Comparison of ENCODE assay signal across 8 cellular contexts in genomic region chr4:71186566-71187398, GRCh38.
A peak's percentile ranks its signal among the peaks of the same experiment; 100 is the strongest.
DNase-seq lines count a peak whose midpoint lies in the region; ATAC-seq and TF ChIP-seq lines count a peak whose summit lies in the region.

No MANE protein-coding gene starts in this region.

- H3K4me3 ChIP-seq in cardiac fibroblast (replicated peaks in 1 of 2; ENCODE audit: low read depth in 2 of 2, low read length in 2 of 2) (peak overlapping the region; percentile 67 to 77), skeletal muscle tissue (ENCODE audit: low read length in 3 of 3) (peak overlapping the region; percentile 74 to 79 (median 77))

- no peaks in the 10 kb centered on the region for H3K36me3 ChIP-seq in skeletal muscle tissue (ENCODE audit: control insufficient read depth in 3 of 3, insufficient read depth in 3 of 3, low read length in 3 of 3)

- no peak for TF ChIP-seq CTCF in cardiac fibroblast (IDR thresholded peaks at IDR 0.05; ENCODE audit: low read depth, low read length)

- no peaks in the 10 kb centered on the region for H3K9me3 ChIP-seq in skeletal muscle tissue (ENCODE audit: control insufficient read depth in 3 of 3, low read length in 3 of 3)

- H3K27ac ChIP-seq in skeletal muscle tissue (ENCODE audit: low read depth, low read length), result peak overlapping the region; percentile 59

- no peaks in the 10 kb centered on the region for H3K27me3 ChIP-seq in skeletal muscle tissue (ENCODE audit: control insufficient read depth in 3 of 3, insufficient read depth in 3 of 3, low read length in 3 of 3)

- no peaks in the 10 kb centered on the region for H3K9me3 Mint-ChIP-seq in T-helper 2 cell treated with Interferon-gamma antibody and Interleukin-4, amounts not matched to agents 5 μg/mL and 100 μg/mL, for 36 hours

- peak overlapping the region; percentile 75 to 83 (median 77) for H3K9ac ChIP-seq in skeletal muscle tissue (ENCODE audit: low read depth in 1 of 3, low read length in 3 of 3)

- peaks cover 28% of the 10 kb centered on the region for H3K4me1 Mint-ChIP-seq in T-helper 2 cell treated with Interferon-gamma antibody and Interleukin-4, amounts not matched to agents 5 μg/mL and 100 μg/mL, for 36 hours (ENCODE audit: low read depth)

- H3K4me1 ChIP-seq in skeletal muscle tissue (ENCODE audit: control insufficient read depth in 3 of 3, insufficient read depth in 3 of 3, low read length in 3 of 3), result peaks cover 9 to 16% (median 10%) of the 10 kb centered on the region in 3 donors

- DNase-seq in NCI-H146 (lab: John Stamatoyannopoulos, UW) (peak; percentile 53), NCI-H146 treated with DMSO at 0.1 percent for 48 hours (lab: John Stamatoyannopoulos, UW; ENCODE audit: unreplicated experiment) (no peak), cardiac fibroblast (ENCODE audit: low read depth in 2 of 2) (peak; percentile 47 to 66), iris pigment epithelial cell (ENCODE audit: low read depth) (peak; percentile 30), NCI-H187 treated with DMSO at 0.1 percent for 48 hours (lab: John Stamatoyannopoulos, UW) (no peak)
- peak; percentile 20 for DNase-seq in T-helper 2 cell treated with Interferon-gamma antibody and Interleukin-4, amounts not matched to agents 5 μg/mL and 100 μg/mL, for 36 hours (ENCODE audit: low spot score)

- H3K27ac Mint-ChIP-seq in T-helper 2 cell treated with Interferon-gamma antibody and Interleukin-4, amounts not matched to agents 5 μg/mL and 100 μg/mL, for 36 hours, result no peak overlapping the region

- peaks cover 61% of the 10 kb centered on the region for H3K27me3 Mint-ChIP-seq in T-helper 2 cell treated with Interferon-gamma antibody and Interleukin-4, amounts not matched to agents 5 μg/mL and 100 μg/mL, for 36 hours (ENCODE audit: low read depth)

- peak; percentile 26 for ATAC-seq in HG03175 (IDR thresholded peaks at IDR 0.05; ENCODE audit: unreplicated experiment)

- no peaks in the 10 kb centered on the region for H3K36me3 Mint-ChIP-seq in T-helper 2 cell treated with Interferon-gamma antibody and Interleukin-4, amounts not matched to agents 5 μg/mL and 100 μg/mL, for 36 hours (ENCODE audit: low read depth)

- H3K4me3 Mint-ChIP-seq in T-helper 2 cell treated with Interferon-gamma antibody and Interleukin-4, amounts not matched to agents 5 μg/mL and 100 μg/mL, for 36 hours, result peak overlapping the region; percentile 89

Comparison
In these comparisons a context has a peak if more than half of its experiments do, and no peak if none do; other contexts are left out.
1. DNase-seq: peak in NCI-H146 (single experiment), T-helper 2 cell treated with Interferon-gamma antibody and Interleukin-4, amounts not matched to agents 5 μg/mL and 100 μg/mL, for 36 hours (single experiment), cardiac fibroblast (2 of 2) and iris pigment epithelial cell (single experiment); none in NCI-H146 treated with DMSO at 0.1 percent for 48 hours (single experiment) and NCI-H187 treated with DMSO at 0.1 percent for 48 hours (single experiment).